In the genomic region with DNA sequence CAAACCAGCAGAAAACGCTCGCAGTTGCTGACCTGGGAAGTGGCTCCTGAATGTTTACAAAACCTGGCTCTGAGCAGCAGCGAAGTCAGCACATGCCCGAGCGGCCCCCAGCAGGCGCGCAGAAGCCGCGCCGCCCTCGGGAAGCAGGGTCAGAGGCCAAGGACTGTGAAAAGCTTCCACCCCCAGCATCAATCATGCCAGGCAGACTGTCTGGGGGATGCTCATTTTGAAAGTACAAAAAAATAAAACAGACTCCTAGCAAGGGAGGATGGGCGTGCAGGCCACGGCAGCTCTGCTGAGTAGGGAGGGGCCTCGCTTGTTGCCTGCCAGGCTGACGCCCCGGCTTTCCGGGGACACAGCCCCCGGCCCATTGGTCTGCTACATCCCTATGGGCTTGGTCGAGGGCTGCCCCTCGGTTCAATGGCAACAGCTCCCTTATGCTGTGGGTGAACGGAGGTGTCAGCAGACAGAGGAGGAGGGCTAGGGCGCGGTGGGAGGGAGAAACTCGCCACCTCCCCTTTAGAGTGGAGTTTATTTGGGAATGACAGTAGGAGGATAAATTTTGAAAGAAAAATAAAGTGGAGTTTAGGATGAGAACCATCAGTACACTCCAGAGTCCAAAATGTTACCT, we compare ENCODE assay signal across 1 cellular context.
TF ChIP-seq lines count a peak whose summit lies in the region.

No MANE protein-coding gene starts in this region.

TF ChIP-seq in HepG2, 621 proteins besides CTCF, POLR2A, EP300 and RAD21 (continued from another document and continues in another):
- TF ChIP-seq, protein P1, sequence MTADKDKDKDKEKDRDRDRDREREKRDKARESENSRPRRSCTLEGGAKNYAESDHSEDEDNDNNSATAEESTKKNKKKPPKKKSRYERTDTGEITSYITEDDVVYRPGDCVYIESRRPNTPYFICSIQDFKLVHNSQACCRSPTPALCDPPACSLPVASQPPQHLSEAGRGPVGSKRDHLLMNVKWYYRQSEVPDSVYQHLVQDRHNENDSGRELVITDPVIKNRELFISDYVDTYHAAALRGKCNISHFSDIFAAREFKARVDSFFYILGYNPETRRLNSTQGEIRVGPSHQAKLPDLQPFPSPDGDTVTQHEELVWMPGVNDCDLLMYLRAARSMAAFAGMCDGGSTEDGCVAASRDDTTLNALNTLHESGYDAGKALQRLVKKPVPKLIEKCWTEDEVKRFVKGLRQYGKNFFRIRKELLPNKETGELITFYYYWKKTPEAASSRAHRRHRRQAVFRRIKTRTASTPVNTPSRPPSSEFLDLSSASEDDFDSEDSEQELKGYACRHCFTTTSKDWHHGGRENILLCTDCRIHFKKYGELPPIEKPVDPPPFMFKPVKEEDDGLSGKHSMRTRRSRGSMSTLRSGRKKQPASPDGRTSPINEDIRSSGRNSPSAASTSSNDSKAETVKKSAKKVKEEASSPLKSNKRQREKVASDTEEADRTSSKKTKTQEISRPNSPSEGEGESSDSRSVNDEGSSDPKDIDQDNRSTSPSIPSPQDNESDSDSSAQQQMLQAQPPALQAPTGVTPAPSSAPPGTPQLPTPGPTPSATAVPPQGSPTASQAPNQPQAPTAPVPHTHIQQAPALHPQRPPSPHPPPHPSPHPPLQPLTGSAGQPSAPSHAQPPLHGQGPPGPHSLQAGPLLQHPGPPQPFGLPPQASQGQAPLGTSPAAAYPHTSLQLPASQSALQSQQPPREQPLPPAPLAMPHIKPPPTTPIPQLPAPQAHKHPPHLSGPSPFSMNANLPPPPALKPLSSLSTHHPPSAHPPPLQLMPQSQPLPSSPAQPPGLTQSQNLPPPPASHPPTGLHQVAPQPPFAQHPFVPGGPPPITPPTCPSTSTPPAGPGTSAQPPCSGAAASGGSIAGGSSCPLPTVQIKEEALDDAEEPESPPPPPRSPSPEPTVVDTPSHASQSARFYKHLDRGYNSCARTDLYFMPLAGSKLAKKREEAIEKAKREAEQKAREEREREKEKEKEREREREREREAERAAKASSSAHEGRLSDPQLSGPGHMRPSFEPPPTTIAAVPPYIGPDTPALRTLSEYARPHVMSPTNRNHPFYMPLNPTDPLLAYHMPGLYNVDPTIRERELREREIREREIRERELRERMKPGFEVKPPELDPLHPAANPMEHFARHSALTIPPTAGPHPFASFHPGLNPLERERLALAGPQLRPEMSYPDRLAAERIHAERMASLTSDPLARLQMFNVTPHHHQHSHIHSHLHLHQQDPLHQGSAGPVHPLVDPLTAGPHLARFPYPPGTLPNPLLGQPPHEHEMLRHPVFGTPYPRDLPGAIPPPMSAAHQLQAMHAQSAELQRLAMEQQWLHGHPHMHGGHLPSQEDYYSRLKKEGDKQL (CRISPR knock-in tag; IDR thresholded peaks at IDR 0.05; ENCODE audit: low read depth): peak; percentile 71; the same call in 1 of the 2 replicates
- TF ChIP-seq RAD51 (IDR thresholded peaks at IDR 0.05; ENCODE audit: borderline replicate concordance) (no peak), ZNF782 (CRISPR knock-in tag; IDR thresholded peaks at IDR 0.05; ENCODE audit: borderline replicate concordance) (no peak; the same call in 1 of the 2 replicates), NCOA1 (CRISPR knock-in tag; IDR thresholded peaks at IDR 0.05) (0 out of 2 replicates have a peak, but pooled peaks have one; percentile 60), RFX1 (IDR thresholded peaks at IDR 0.05) (no peak), NAIF1 (CRISPR knock-in tag; IDR thresholded peaks at IDR 0.05; ENCODE audit: borderline replicate concordance) (peak; percentile 87; the same call in 1 of the 2 replicates), GTF3A (CRISPR knock-in tag; conservative IDR thresholded peaks at IDR 0.05) (no peak), ZSCAN20 (CRISPR knock-in tag; IDR thresholded peaks at IDR 0.05; ENCODE audit: borderline replicate concordance) (peak; percentile 98), CCDC6 (CRISPR knock-in tag; IDR thresholded peaks at IDR 0.05) (peak; percentile 96), CENPT (CRISPR knock-in tag; IDR thresholded peaks at IDR 0.05; ENCODE audit: low read depth) (no peak), HNRNPL (IDR thresholded peaks at IDR 0.05; ENCODE audit: low read depth, low read length) (peak; percentile 89), REXO4 (CRISPR knock-in tag; IDR thresholded peaks at IDR 0.05; ENCODE audit: borderline replicate concordance) (peak; percentile 54; the same call in 1 of the 2 replicates), ZKSCAN1 (IDR thresholded peaks at IDR 0.05; ENCODE audit: low read length) (no peak), SMARCE1 (IDR thresholded peaks at IDR 0.05; ENCODE audit: borderline replicate concordance) (no peak), KAT2B (IDR thresholded peaks at IDR 0.05; ENCODE audit: borderline replicate concordance, low read depth, low read length) (no peak), ZSCAN9 (CRISPR knock-in tag; IDR thresholded peaks at IDR 0.05; ENCODE audit: borderline replicate concordance) (peak; percentile 99), ZNF558 (CRISPR knock-in tag; IDR thresholded peaks at IDR 0.05; ENCODE audit: borderline replicate concordance) (peak; percentile 99; the same call in 1 of the 2 replicates), KAT8 (CRISPR knock-in tag; IDR thresholded peaks at IDR 0.05) (peak; percentile 85), RELA (CRISPR knock-in tag; IDR thresholded peaks at IDR 0.05) (0 out of 2 replicates have a peak, but pooled peaks have one; percentile 72), U2AF2 (IDR thresholded peaks at IDR 0.05; ENCODE audit: low read depth, low read length) (no peak), PCBP1 (IDR thresholded peaks at IDR 0.05; ENCODE audit: borderline replicate concordance, low read depth, low read length) (no peak), ZNF335 (CRISPR knock-in tag; IDR thresholded peaks at IDR 0.05) (peak; percentile 85), CBX5 (CRISPR knock-in tag; IDR thresholded peaks at IDR 0.05; ENCODE audit: borderline replicate concordance) (peak; percentile 32; the same call in 1 of the 2 replicates), ZNF24 (IDR thresholded peaks at IDR 0.05) (no peak), ZNF562 (CRISPR knock-in tag; IDR thresholded peaks at IDR 0.05; ENCODE audit: borderline replicate concordance) (no peak), ZNF33B (CRISPR knock-in tag; IDR thresholded peaks at IDR 0.05) (peak; percentile 97; the same call in 1 of the 2 replicates), NR2F2 (IDR thresholded peaks at IDR 0.05; ENCODE audit: borderline replicate concordance, low read depth) (peak; percentile 85)
- TF ChIP-seq, protein P2, sequence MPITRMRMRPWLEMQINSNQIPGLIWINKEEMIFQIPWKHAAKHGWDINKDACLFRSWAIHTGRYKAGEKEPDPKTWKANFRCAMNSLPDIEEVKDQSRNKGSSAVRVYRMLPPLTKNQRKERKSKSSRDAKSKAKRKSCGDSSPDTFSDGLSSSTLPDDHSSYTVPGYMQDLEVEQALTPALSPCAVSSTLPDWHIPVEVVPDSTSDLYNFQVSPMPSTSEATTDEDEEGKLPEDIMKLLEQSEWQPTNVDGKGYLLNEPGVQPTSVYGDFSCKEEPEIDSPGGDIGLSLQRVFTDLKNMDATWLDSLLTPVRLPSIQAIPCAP (CRISPR knock-in tag; IDR thresholded peaks at IDR 0.05; ENCODE audit: low read depth): no peak; the same call in 1 of the 2 replicates
- TF ChIP-seq, protein P3, sequence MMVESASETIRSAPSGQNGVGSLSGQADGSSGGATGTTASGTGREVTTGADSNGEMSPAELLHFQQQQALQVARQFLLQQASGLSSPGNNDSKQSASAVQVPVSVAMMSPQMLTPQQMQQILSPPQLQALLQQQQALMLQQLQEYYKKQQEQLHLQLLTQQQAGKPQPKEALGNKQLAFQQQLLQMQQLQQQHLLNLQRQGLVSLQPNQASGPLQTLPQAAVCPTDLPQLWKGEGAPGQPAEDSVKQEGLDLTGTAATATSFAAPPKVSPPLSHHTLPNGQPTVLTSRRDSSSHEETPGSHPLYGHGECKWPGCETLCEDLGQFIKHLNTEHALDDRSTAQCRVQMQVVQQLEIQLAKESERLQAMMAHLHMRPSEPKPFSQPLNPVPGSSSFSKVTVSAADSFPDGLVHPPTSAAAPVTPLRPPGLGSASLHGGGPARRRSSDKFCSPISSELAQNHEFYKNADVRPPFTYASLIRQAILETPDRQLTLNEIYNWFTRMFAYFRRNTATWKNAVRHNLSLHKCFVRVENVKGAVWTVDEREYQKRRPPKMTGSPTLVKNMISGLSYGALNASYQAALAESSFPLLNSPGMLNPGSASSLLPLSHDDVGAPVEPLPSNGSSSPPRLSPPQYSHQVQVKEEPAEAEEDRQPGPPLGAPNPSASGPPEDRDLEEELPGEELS (CRISPR knock-in tag; IDR thresholded peaks at IDR 0.05): peak; percentile 90
- TF ChIP-seq, protein P4, sequence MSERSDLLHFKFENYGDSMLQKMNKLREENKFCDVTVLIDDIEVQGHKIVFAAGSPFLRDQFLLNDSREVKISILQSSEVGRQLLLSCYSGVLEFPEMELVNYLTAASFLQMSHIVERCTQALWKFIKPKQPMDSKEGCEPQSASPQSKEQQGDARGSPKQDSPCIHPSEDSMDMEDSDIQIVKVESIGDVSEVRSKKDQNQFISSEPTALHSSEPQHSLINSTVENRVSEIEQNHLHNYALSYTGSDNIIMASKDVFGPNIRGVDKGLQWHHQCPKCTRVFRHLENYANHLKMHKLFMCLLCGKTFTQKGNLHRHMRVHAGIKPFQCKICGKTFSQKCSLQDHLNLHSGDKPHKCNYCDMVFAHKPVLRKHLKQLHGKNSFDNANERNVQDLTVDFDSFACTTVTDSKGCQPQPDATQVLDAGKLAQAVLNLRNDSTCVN (CRISPR knock-in tag; IDR thresholded peaks at IDR 0.05; ENCODE audit: borderline replicate concordance): peak; percentile 90
- TF ChIP-seq, protein P5, sequence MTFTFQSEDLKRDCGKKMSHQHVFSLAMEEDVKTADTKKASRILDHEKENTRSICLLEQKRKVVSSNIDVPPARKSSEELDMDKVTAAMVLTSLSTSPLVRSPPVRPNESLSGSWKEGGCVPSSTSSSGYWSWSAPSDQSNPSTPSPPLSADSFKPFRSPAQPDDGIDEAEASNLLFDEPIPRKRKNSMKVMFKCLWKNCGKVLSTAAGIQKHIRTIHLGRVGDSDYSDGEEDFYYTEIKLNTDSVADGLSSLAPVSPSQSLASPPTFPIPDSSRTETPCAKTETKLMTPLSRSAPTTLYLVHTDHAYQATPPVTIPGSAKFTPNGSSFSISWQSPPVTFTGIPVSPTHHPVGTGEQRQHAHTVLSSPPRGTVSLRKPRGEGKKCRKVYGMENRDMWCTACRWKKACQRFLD (CRISPR knock-in tag; IDR thresholded peaks at IDR 0.05; ENCODE audit: borderline replicate concordance): peak; percentile 92; the same call in 1 of the 2 replicates
- TF ChIP-seq, protein P6, sequence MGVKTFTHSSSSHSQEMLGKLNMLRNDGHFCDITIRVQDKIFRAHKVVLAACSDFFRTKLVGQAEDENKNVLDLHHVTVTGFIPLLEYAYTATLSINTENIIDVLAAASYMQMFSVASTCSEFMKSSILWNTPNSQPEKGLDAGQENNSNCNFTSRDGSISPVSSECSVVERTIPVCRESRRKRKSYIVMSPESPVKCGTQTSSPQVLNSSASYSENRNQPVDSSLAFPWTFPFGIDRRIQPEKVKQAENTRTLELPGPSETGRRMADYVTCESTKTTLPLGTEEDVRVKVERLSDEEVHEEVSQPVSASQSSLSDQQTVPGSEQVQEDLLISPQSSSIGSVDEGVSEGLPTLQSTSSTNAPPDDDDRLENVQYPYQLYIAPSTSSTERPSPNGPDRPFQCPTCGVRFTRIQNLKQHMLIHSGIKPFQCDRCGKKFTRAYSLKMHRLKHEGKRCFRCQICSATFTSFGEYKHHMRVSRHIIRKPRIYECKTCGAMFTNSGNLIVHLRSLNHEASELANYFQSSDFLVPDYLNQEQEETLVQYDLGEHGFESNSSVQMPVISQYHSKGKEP (CRISPR knock-in tag; IDR thresholded peaks at IDR 0.05): peak; percentile 87; the same call in 1 of the 2 replicates
- TF ChIP-seq, protein P7, sequence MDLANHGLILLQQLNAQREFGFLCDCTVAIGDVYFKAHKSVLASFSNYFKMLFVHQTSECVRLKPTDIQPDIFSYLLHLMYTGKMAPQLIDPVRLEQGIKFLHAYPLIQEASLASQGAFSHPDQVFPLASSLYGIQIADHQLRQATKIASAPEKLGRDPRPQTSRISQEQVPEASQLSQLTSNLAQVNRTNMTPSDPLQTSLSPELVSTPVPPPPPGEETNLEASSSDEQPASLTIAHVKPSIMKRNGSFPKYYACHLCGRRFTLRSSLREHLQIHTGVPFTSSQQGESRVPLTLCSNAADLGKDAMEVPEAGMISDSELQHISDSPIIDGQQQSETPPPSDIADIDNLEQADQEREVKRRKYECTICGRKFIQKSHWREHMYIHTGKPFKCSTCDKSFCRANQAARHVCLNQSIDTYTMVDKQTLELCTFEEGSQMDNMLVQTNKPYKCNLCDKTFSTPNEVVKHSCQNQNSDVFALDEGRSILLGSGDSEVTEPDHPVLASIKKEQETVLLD (CRISPR knock-in tag; IDR thresholded peaks at IDR 0.05; ENCODE audit: low read depth): peak; percentile 63; the same call in 1 of the 2 replicates
- TF ChIP-seq, protein P8, sequence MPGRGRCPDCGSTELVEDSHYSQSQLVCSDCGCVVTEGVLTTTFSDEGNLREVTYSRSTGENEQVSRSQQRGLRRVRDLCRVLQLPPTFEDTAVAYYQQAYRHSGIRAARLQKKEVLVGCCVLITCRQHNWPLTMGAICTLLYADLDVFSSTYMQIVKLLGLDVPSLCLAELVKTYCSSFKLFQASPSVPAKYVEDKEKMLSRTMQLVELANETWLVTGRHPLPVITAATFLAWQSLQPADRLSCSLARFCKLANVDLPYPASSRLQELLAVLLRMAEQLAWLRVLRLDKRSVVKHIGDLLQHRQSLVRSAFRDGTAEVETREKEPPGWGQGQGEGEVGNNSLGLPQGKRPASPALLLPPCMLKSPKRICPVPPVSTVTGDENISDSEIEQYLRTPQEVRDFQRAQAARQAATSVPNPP (CRISPR knock-in tag; IDR thresholded peaks at IDR 0.05): peak; percentile 97
